ENCODE assay signal across 31 cellular contexts in the genomic region with DNA sequence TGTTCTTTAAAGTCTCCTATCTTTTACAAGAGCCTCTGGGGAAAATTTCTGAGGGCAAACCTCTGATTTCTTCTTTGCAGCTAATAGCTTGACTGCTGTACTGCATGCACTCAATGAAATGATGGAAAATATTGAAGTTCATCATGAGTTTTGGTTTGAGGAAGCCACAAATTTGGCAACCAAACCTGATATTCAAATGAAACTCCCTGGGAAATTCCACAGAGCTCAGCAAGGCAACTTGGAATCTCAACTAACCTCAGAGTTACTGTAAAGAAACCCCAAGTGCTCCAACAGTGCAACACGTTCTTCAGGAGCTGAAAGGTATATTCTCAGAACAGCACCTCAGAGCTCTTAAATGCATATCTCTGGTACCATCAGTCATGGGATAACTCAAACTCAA.
"Had no signal": no experiment of that assay in that cellular context is flagged by ENCODE, and none has a peak within 500 bp of the region (broad histone marks: within the 10 kb centered on the region; RNA-seq: fewer than 3 reads in every experiment).

No MANE protein-coding gene starts in this region.

- H3K27ac ChIP-seq: ascending aorta, breast epithelium, cardiac muscle cell, coronary artery, dorsolateral prefrontal cortex had no signal

- H3K36me3 Mint-ChIP-seq: activated naive CD4-positive, alpha-beta T cell treated with anti-CD3 and anti-CD28 coated beads, Interleukin-2, amount 10 ng/mL, durations not matched to agents 7 days and 5 days; activated naive CD4-positive, alpha-beta T cell treated with anti-CD3 and anti-CD28 coated beads, Interleukin-2, amount 50 U/mL, for 72 hours; activated naive CD8-positive, alpha-beta T cell treated with anti-CD3 and anti-CD28 coated beads, Interleukin-2, amount 10 ng/mL, durations not matched to agents 7 days and 5 days; brain had no signal

- H3K4me1 Mint-ChIP-seq: activated CD4-positive, alpha-beta memory T cell treated with anti-CD3 and anti-CD28 coated beads, Interleukin-2, amount 10 ng/mL, durations not matched to agents 7 days and 5 days; activated CD4-positive, alpha-beta T cell treated with anti-CD3 and anti-CD28 coated beads, Interleukin-2, amount 10 ng/mL, durations not matched to agents 7 days and 5 days; activated naive CD4-positive, alpha-beta T cell treated with anti-CD3 and anti-CD28 coated beads, Interleukin-2, amount 10 ng/mL, durations not matched to agents 7 days and 5 days; activated naive CD8-positive, alpha-beta T cell treated with anti-CD3 and anti-CD28 coated beads, Interleukin-2, amount 10 ng/mL, durations not matched to agents 7 days and 5 days; brain; endodermal cell had no signal

- H3K27ac Mint-ChIP-seq: activated CD4-positive, alpha-beta memory T cell treated with anti-CD3 and anti-CD28 coated beads, Interleukin-2, amount 10 ng/mL, durations not matched to agents 7 days and 5 days; activated CD4-positive, alpha-beta T cell treated with anti-CD3 and anti-CD28 coated beads, Interleukin-2, amount 10 ng/mL, durations not matched to agents 7 days and 5 days; activated naive CD4-positive, alpha-beta T cell treated with anti-CD3 and anti-CD28 coated beads, Interleukin-2, amount 10 ng/mL, durations not matched to agents 7 days and 5 days; activated naive CD8-positive, alpha-beta T cell treated with anti-CD3 and anti-CD28 coated beads, Interleukin-2, amount 10 ng/mL, durations not matched to agents 7 days and 5 days; activated T-cell treated with anti-CD3 and anti-CD28 coated beads, Interleukin-2, amount 50 U/mL, for 24 hours; activated T-cell treated with anti-CD3 and anti-CD28 coated beads, Interleukin-2, amount 50 U/mL, for 72 hours; brain; dendritic cell treated with granulocyte-macrophage colony-stimulating factor and Interleukin-4, amounts not matched to agents 40 ng/mL and 50 ng/mL, for 4 days; endodermal cell had no signal

- H3K9me3 Mint-ChIP-seq: activated CD4-positive, alpha-beta memory T cell treated with anti-CD3 and anti-CD28 coated beads, Interleukin-2, amount 10 ng/mL, durations not matched to agents 7 days and 5 days; activated CD4-positive, alpha-beta T cell treated with anti-CD3 and anti-CD28 coated beads, Interleukin-2, amount 10 ng/mL, durations not matched to agents 7 days and 5 days; activated naive CD4-positive, alpha-beta T cell treated with anti-CD3 and anti-CD28 coated beads, Interleukin-2, amount 10 ng/mL, durations not matched to agents 7 days and 5 days; activated naive CD4-positive, alpha-beta T cell treated with anti-CD3 and anti-CD28 coated beads, Interleukin-2, amount 50 U/mL, for 72 hours; activated naive CD8-positive, alpha-beta T cell treated with anti-CD3 and anti-CD28 coated beads, Interleukin-2, amount 10 ng/mL, durations not matched to agents 7 days and 5 days; activated T-cell treated with anti-CD3 and anti-CD28 coated beads, Interleukin-2, amount 50 U/mL, for 24 hours; activated T-cell treated with anti-CD3 and anti-CD28 coated beads, Interleukin-2, amount 50 U/mL, for 72 hours; dendritic cell treated with granulocyte-macrophage colony-stimulating factor and Interleukin-4, amounts not matched to agents 40 ng/mL and 50 ng/mL, for 4 days; endodermal cell had no signal

- DNase-seq: activated CD4-positive, alpha-beta memory T cell treated with anti-CD3 and anti-CD28 coated beads, Interleukin-2, amount 10 ng/mL, durations not matched to agents 7 days and 5 days; activated CD4-positive, alpha-beta T cell treated with anti-CD3 and anti-CD28 coated beads for 1 hour; activated CD4-positive, alpha-beta T cell treated with anti-CD3 and anti-CD28 coated beads for 4 hours; activated CD4-positive, alpha-beta T cell treated with anti-CD3 and anti-CD28 coated beads, Interleukin-2, amount 10 ng/mL, durations not matched to agents 7 days and 5 days; activated CD4-positive, alpha-beta T cell treated with anti-CD3 and anti-CD28 coated beads, Interleukin-2, amount 50 U/mL, for 4 hours; activated CD4-positive, CD25-positive, alpha-beta regulatory T cell; activated CD8-positive, alpha-beta memory T cell treated with anti-CD3 and anti-CD28 coated beads, Interleukin-2, amount 50 U/mL, for 48 hours; activated gamma-delta T cell; activated naive CD4-positive, alpha-beta T cell; activated naive CD4-positive, alpha-beta T cell treated with anti-CD3 and anti-CD28 coated beads, Interleukin-2, amount 10 ng/mL, durations not matched to agents 7 days and 5 days; activated naive CD8-positive, alpha-beta T cell treated with anti-CD3 and anti-CD28 coated beads, Interleukin-2, amount 10 ng/mL, durations not matched to agents 7 days and 5 days; activated T-cell treated with anti-CD3 and anti-CD28 coated beads for 4 hours; activated T-cell treated with anti-CD3 and anti-CD28 coated beads, Interleukin-2, amount 50 U/mL, for 24 hours; activated T-cell treated with anti-CD3 and anti-CD28 coated beads, Interleukin-2, amount 50 U/mL, for 72 hours; central memory CD4-positive, alpha-beta T cell; cerebellar nuclear complex; dorsolateral prefrontal cortex; effector memory CD4-positive, alpha-beta T cell; endodermal cell; foreskin fibroblast; head of caudate nucleus; T-helper 2 cell had no signal

- H3K36me3 ChIP-seq: ascending aorta, breast epithelium, cardiac muscle cell had no signal

- H3K4me3 ChIP-seq: ascending aorta, breast epithelium, cardiac muscle cell, coronary artery, dorsolateral prefrontal cortex had no signal

- H3K9me3 ChIP-seq: ascending aorta, breast epithelium had no signal

- ATAC-seq: activated naive CD4-positive, alpha-beta T cell treated with anti-CD3 and anti-CD28 coated beads, Interleukin-2, amount 50 U/mL, for 72 hours; esophagus mucosa had no signal

- FAIRE-seq: frontal cortex had no signal

- H3K4me3 Mint-ChIP-seq: activated CD4-positive, alpha-beta memory T cell treated with anti-CD3 and anti-CD28 coated beads, Interleukin-2, amount 10 ng/mL, durations not matched to agents 7 days and 5 days; activated CD4-positive, alpha-beta T cell treated with anti-CD3 and anti-CD28 coated beads, Interleukin-2, amount 10 ng/mL, durations not matched to agents 7 days and 5 days; activated naive CD4-positive, alpha-beta T cell treated with anti-CD3 and anti-CD28 coated beads, Interleukin-2, amount 10 ng/mL, durations not matched to agents 7 days and 5 days; activated naive CD8-positive, alpha-beta T cell treated with anti-CD3 and anti-CD28 coated beads, Interleukin-2, amount 10 ng/mL, durations not matched to agents 7 days and 5 days; activated T-cell treated with anti-CD3 and anti-CD28 coated beads, Interleukin-2, amount 50 U/mL, for 24 hours; activated T-cell treated with anti-CD3 and anti-CD28 coated beads, Interleukin-2, amount 50 U/mL, for 72 hours; brain; dendritic cell treated with granulocyte-macrophage colony-stimulating factor and Interleukin-4, amounts not matched to agents 40 ng/mL and 50 ng/mL, for 4 days; endodermal cell had no signal

- H3K27me3 ChIP-seq: ascending aorta, breast epithelium, cardiac muscle cell, dorsolateral prefrontal cortex had no signal

- H3K4me1 ChIP-seq: ascending aorta, breast epithelium had no signal
